27 cellular contexts compared by ENCODE assay signal in the genomic region with DNA sequence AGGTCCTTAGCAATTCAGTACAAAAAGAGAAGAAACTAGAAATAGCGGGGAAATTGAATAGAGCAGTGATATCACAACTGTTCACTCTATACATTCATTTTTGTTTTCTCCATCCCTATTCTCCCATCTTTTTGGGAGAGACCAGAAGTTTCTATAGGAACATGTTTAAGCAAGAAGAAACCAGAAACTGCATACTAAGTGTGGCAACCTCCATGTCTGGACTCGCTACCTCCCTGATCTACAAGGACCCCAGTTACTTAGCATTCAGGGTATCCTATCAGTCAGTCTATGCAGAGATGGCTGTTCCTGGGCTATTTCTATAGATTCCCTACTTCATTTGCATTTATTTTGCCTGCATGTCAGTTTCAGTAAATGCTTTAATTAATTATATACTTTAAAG.
"Had no signal": no experiment of that assay in that cellular context is flagged by ENCODE, and none has a peak within 500 bp of the region (broad histone marks: within the 10 kb centered on the region; RNA-seq: fewer than 3 reads in every experiment).

No MANE protein-coding gene starts in this region.

- H3K9me3 Mint-ChIP-seq: activated naive CD4-positive, alpha-beta T cell treated with anti-CD3 and anti-CD28 coated beads, Interleukin-2, amount 50 U/mL, for 72 hours; stimulated activated effector memory CD8-positive, alpha-beta T cell treated with anti-CD3 and anti-CD28 coated beads, Interleukin-12 subunit alpha, Interleukin-12 subunit beta, amount 100 ng/mL, for 72 hours; stimulated activated naive CD8-positive, alpha-beta T cell treated with anti-CD3 and anti-CD28 coated beads, Interleukin-15, Interleukin-2, amounts not matched to agents 100 ng/mL and 50 ng/mL, for 24 hours had no signal

- H3K4me1 Mint-ChIP-seq: activated CD4-positive, alpha-beta T cell treated with anti-CD3 and anti-CD28 coated beads for 36 hours; stimulated activated effector memory CD8-positive, alpha-beta T cell treated with anti-CD3 and anti-CD28 coated beads, Interleukin-12 subunit alpha, Interleukin-12 subunit beta, amount 100 ng/mL, for 72 hours had no signal

- H3K27ac ChIP-seq: cardiac muscle cell, colonic mucosa, heart right ventricle, left lung, lower lobe of right lung, parathyroid adenoma, psoas muscle, sigmoid colon, thoracic aorta had no signal

- H3K79me2 ChIP-seq: parathyroid adenoma had no signal

- H3K9ac ChIP-seq: parathyroid adenoma had no signal

- H2AFZ ChIP-seq: parathyroid adenoma had no signal

- H3K9me3 ChIP-seq: colonic mucosa, heart right ventricle, left lung, lower lobe of right lung, psoas muscle, sigmoid colon, thoracic aorta had no signal

- H3K4me3 Mint-ChIP-seq: activated CD4-positive, alpha-beta T cell treated with anti-CD3 and anti-CD28 coated beads for 36 hours; activated CD8-positive, alpha-beta memory T cell treated with anti-CD3 and anti-CD28 coated beads, Interleukin-2, amount 10 ng/mL, durations not matched to agents 7 days and 5 days; activated CD8-positive, alpha-beta T cell treated with anti-CD3 and anti-CD28 coated beads, Interleukin-2, amount 10 ng/mL, durations not matched to agents 7 days and 5 days; naive B cell; neural crest cell; stimulated activated effector memory CD8-positive, alpha-beta T cell treated with anti-CD3 and anti-CD28 coated beads, Interleukin-12 subunit alpha, Interleukin-12 subunit beta, amount 100 ng/mL, for 72 hours; stimulated activated naive CD8-positive, alpha-beta T cell treated with anti-CD3 and anti-CD28 coated beads, Interleukin-15, Interleukin-2, amounts not matched to agents 100 ng/mL and 50 ng/mL, for 24 hours had no signal

- H3K27ac Mint-ChIP-seq: activated CD4-positive, alpha-beta T cell treated with anti-CD3 and anti-CD28 coated beads for 36 hours; activated CD8-positive, alpha-beta memory T cell treated with anti-CD3 and anti-CD28 coated beads, Interleukin-2, amount 10 ng/mL, durations not matched to agents 7 days and 5 days; activated CD8-positive, alpha-beta T cell treated with anti-CD3 and anti-CD28 coated beads, Interleukin-2, amount 10 ng/mL, durations not matched to agents 7 days and 5 days; activated naive CD4-positive, alpha-beta T cell treated with anti-CD3 and anti-CD28 coated beads, Interleukin-2, amount 50 U/mL, for 72 hours; stimulated activated effector memory CD8-positive, alpha-beta T cell treated with anti-CD3 and anti-CD28 coated beads, Interleukin-12 subunit alpha, Interleukin-12 subunit beta, amount 100 ng/mL, for 72 hours; stimulated activated naive CD8-positive, alpha-beta T cell treated with anti-CD3 and anti-CD28 coated beads, Interleukin-15, Interleukin-2, amounts not matched to agents 100 ng/mL and 50 ng/mL, for 24 hours had no signal

- ATAC-seq: activated CD4-positive, alpha-beta T cell treated with anti-CD3 and anti-CD28 coated beads for 36 hours; activated CD8-positive, alpha-beta memory T cell treated with anti-CD3 and anti-CD28 coated beads, Interleukin-2, amount 10 ng/mL, durations not matched to agents 7 days and 5 days; activated CD8-positive, alpha-beta T cell treated with anti-CD3 and anti-CD28 coated beads, Interleukin-2, amount 10 ng/mL, durations not matched to agents 7 days and 5 days; activated naive CD4-positive, alpha-beta T cell treated with anti-CD3 and anti-CD28 coated beads, Interleukin-2, amount 50 U/mL, for 72 hours; heart right ventricle; left lung; psoas muscle; stimulated activated effector memory CD8-positive, alpha-beta T cell treated with anti-CD3 and anti-CD28 coated beads, Interleukin-12 subunit alpha, Interleukin-12 subunit beta, amount 100 ng/mL, for 72 hours had no signal

- H3K4me3 ChIP-seq: cardiac muscle cell, colonic mucosa, heart right ventricle, left lung, lower lobe of right lung, psoas muscle, sigmoid colon, thoracic aorta had no signal

- H3K4me1 ChIP-seq: colonic mucosa, parathyroid adenoma, psoas muscle had no signal

- H3K36me3 Mint-ChIP-seq: activated naive CD4-positive, alpha-beta T cell treated with anti-CD3 and anti-CD28 coated beads, Interleukin-2, amount 50 U/mL, for 72 hours; naive B cell; stimulated activated effector memory CD8-positive, alpha-beta T cell treated with anti-CD3 and anti-CD28 coated beads, Interleukin-12 subunit alpha, Interleukin-12 subunit beta, amount 100 ng/mL, for 72 hours had no signal

- H3K27me3 ChIP-seq: cardiac muscle cell, colonic mucosa, heart right ventricle, left lung, sigmoid colon had no signal

- H3K36me3 ChIP-seq: cardiac muscle cell, colonic mucosa, heart right ventricle, left lung, lower lobe of right lung, sigmoid colon, thoracic aorta had no signal

- DNase-seq: activated CD4-positive, alpha-beta T cell treated with anti-CD3 and anti-CD28 coated beads for 36 hours; activated CD4-positive, CD25-positive, alpha-beta regulatory T cell; activated CD8-positive, alpha-beta memory T cell treated with anti-CD3 and anti-CD28 coated beads, Interleukin-2, amount 10 ng/mL, durations not matched to agents 7 days and 5 days; activated CD8-positive, alpha-beta T cell treated with anti-CD3 and anti-CD28 coated beads, Interleukin-2, amount 10 ng/mL, durations not matched to agents 7 days and 5 days; activated naive CD4-positive, alpha-beta T cell; activated T-cell treated with anti-CD3 and anti-CD28 coated beads, Interleukin-2, amount 50 U/mL, for 48 hours; anterior cingulate cortex; cerebellar nuclear complex; colonic mucosa; effector memory CD4-positive, alpha-beta T cell; foreskin melanocyte; heart right ventricle; left lung; lower lobe of right lung; naive B cell; occipital lobe; psoas muscle; sigmoid colon; small intestine; stimulated activated CD4-positive, alpha-beta T cell treated with anti-CD3 and anti-CD28 coated beads, Interleukin-4, amount 100 ng/mL, for 24 hours had no signal
